ENCODE assay signal across 11 cellular contexts in genomic region chr9:135502168-135502872, GRCh38. TPM values are rescaled to one million over a fixed set of nuclear protein-coding genes. Genes with fewer than 3 reads are reported as not detected.
DNase-seq lines count a peak whose midpoint lies in the region; ATAC-seq, FAIRE-seq and TF ChIP-seq lines count a peak whose summit lies in the region.
"Had no signal": no experiment of that assay in that cellular context is flagged by ENCODE, and none has a peak within 500 bp of the region (broad histone marks: within the 10 kb centered on the region; RNA-seq: fewer than 3 reads in every experiment).

No MANE protein-coding gene starts in this region.

- no peaks in the 10 kb centered on the region for H3K9me2 ChIP-seq in MM.1S (replicated peaks; ENCODE audit: insufficient read depth, low read length)

- no peaks in the 10 kb centered on the region for H3K9me3 Mint-ChIP-seq in CD4-positive, alpha-beta memory T cell
- H3K9me3 Mint-ChIP-seq in central memory CD8-positive, alpha-beta T cell = no peaks in the 10 kb centered on the region
- no peaks in the 10 kb centered on the region for H3K9me3 Mint-ChIP-seq in natural killer cell treated with Interleukin-12 subunit alpha and Interleukin-12 subunit beta and Interleukin-15 and Interleukin-18, amount 100 ng/mL, for 72 hours

- CTCF ChIA-PET in CD4-positive, alpha-beta memory T cell (lab: Charles Lee; ENCODE audit: partially characterized antibody) = no interaction called here

- H3K27me3 Mint-ChIP-seq in CD4-positive, alpha-beta memory T cell = peaks cover 1 to 3% of the 10 kb centered on the region in 2 donors
- peaks cover 9% of the 10 kb centered on the region for H3K27me3 Mint-ChIP-seq in central memory CD8-positive, alpha-beta T cell
- H3K27me3 Mint-ChIP-seq in natural killer cell treated with Interleukin-12 subunit alpha and Interleukin-12 subunit beta and Interleukin-15 and Interleukin-18, amount 100 ng/mL, for 72 hours = no peaks in the 10 kb centered on the region

- peaks cover 33% of the 10 kb centered on the region for H3K79me2 ChIP-seq in MM.1S (ENCODE audit: low read length)

- POLR2A ChIA-PET in CD4-positive, alpha-beta memory T cell (lab: Charles Lee; ENCODE audit: partially characterized antibody) = no interaction called here

- peaks cover 8 to 34% (median 22%) of the 10 kb centered on the region in 4 donors for H3K4me1 Mint-ChIP-seq in CD4-positive, alpha-beta memory T cell
- peaks cover 29% of the 10 kb centered on the region for H3K4me1 Mint-ChIP-seq in central memory CD8-positive, alpha-beta T cell
- peaks cover 6 to 16% of the 10 kb centered on the region in 2 donors for H3K4me1 Mint-ChIP-seq in natural killer cell treated with Interleukin-12 subunit alpha and Interleukin-12 subunit beta and Interleukin-15 and Interleukin-18, amount 100 ng/mL, for 72 hours (ENCODE audit: low read depth in 2 of 2)

- H3K27ac ChIP-seq in CD4-positive, alpha-beta memory T cell (ENCODE audit: low read depth, low read length) = no peak overlapping the region
- no peak overlapping the region for H3K27ac ChIP-seq in MM.1S (ENCODE audit: low read length)

- peak overlapping the region; percentile 97 for H3K4me2 ChIP-seq in MM.1S (ENCODE audit: low read depth, low read length)

- peak overlapping the region; percentile 25 to 94 (median 82) for H3K4me3 Mint-ChIP-seq in CD4-positive, alpha-beta memory T cell
- peak overlapping the region; percentile 91 for H3K4me3 Mint-ChIP-seq in central memory CD8-positive, alpha-beta T cell
- H3K4me3 Mint-ChIP-seq in natural killer cell treated with Interleukin-12 subunit alpha and Interleukin-12 subunit beta and Interleukin-15 and Interleukin-18, amount 100 ng/mL, for 72 hours = peak overlapping the region; percentile 84

- H3K9me3 ChIP-seq in CD4-positive, alpha-beta memory T cell (ENCODE audit: control insufficient read depth in 1 of 2, low read length in 2 of 2) = no peaks in the 10 kb centered on the region
- no peaks in the 10 kb centered on the region for H3K9me3 ChIP-seq in MM.1S (replicated peaks; ENCODE audit: insufficient read depth, low read length)

- peaks cover 18 to 27% of the 10 kb centered on the region in 2 donors for H3K36me3 Mint-ChIP-seq in CD4-positive, alpha-beta memory T cell
- H3K36me3 Mint-ChIP-seq in central memory CD8-positive, alpha-beta T cell (ENCODE audit: insufficient read depth) = peaks cover 18% of the 10 kb centered on the region
- H3K36me3 Mint-ChIP-seq in natural killer cell treated with Interleukin-12 subunit alpha and Interleukin-12 subunit beta and Interleukin-15 and Interleukin-18, amount 100 ng/mL, for 72 hours = no peaks in the 10 kb centered on the region

- H3F3A ChIP-seq in MM.1S (ENCODE audit: insufficient read depth, low read length) = no peaks in the 10 kb centered on the region

- DNase-seq in CD4-positive, alpha-beta memory T cell = no peak
- DNase-seq in MM.1S (no peak), DMS79 (lab: John Stamatoyannopoulos, UW) (no peak), D721Med (ENCODE audit: insufficient read length, low spot score) (no peak), NCI-H2029 (lab: John Stamatoyannopoulos, UW) (no peak)
- no peak for DNase-seq in central memory CD8-positive, alpha-beta T cell (ENCODE audit: low spot score in 2 of 2)
- peak; percentile 49 for DNase-seq in natural killer cell treated with Interleukin-12 subunit alpha and Interleukin-12 subunit beta and Interleukin-15 and Interleukin-18, amount 100 ng/mL, for 72 hours (ENCODE audit: low spot score)
- DNase-seq: NCI-H1694, occipital lobe had no signal

- TF ChIP-seq CTCF in MM.1S (IDR thresholded peaks at IDR 0.05; ENCODE audit: low read length) = no peak
- TF ChIP-seq CTCF in D721Med (IDR thresholded peaks at IDR 0.05; ENCODE audit: insufficient read depth, missing control alignments) = no peak

- no peak overlapping the region for H2AFZ ChIP-seq in MM.1S (ENCODE audit: low read length)

- no peak for ATAC-seq in central memory CD8-positive, alpha-beta T cell (replicated peaks; ENCODE audit: extremely low read depth, poor library complexity, severe bottlenecking)
- ATAC-seq in natural killer cell treated with Interleukin-12 subunit alpha and Interleukin-12 subunit beta and Interleukin-15 and Interleukin-18, amount 100 ng/mL, for 72 hours = no peak
- ATAC-seq in GM21360 (IDR thresholded peaks at IDR 0.05; ENCODE audit: unreplicated experiment) = no peak

- H3K27me3 ChIP-seq in CD4-positive, alpha-beta memory T cell (ENCODE audit: insufficient read depth, low read length) = no peaks in the 10 kb centered on the region
- H3K27me3 ChIP-seq in MM.1S (replicated peaks; ENCODE audit: insufficient read depth, low read length) = peaks cover 22% of the 10 kb centered on the region

- intact Hi-C loops in CD4-positive, alpha-beta memory T cell (cut with micrococcal nuclease) = no loop called here

- 0 out of 2 replicates have a peak overlapping the region, but pooled peaks have one; percentile 89 for H3K9ac ChIP-seq in MM.1S (ENCODE audit: low read length)

- H4K20me1 ChIP-seq in MM.1S (ENCODE audit: insufficient read depth, low read length) = no peaks in the 10 kb centered on the region; the same call in 1 of the 2 replicates

- peak overlapping the region in 1 of 2 donors; percentile 36 for H3K4me3 ChIP-seq in CD4-positive, alpha-beta memory T cell (ENCODE audit: low read length in 2 of 2)
- H3K4me3 ChIP-seq in MM.1S (ENCODE audit: low read length) = peak overlapping the region; percentile 90; the same call in 1 of the 2 replicates

- no peak for FAIRE-seq in D721Med (lab: Jason Lieb, UNC)

- peaks cover 23% of the 10 kb centered on the region for H3K36me3 ChIP-seq in CD4-positive, alpha-beta memory T cell (ENCODE audit: insufficient read depth, low read length)
- H3K36me3 ChIP-seq in MM.1S (replicated peaks; ENCODE audit: insufficient read depth, low read length) = peaks cover 3% of the 10 kb centered on the region; the same call in 1 of the 2 replicates

- peak overlapping the region in 4 of 7 donors; percentile 53 to 74 (median 64) for H3K27ac Mint-ChIP-seq in CD4-positive, alpha-beta memory T cell
- peak overlapping the region; percentile 38 for H3K27ac Mint-ChIP-seq in central memory CD8-positive, alpha-beta T cell (ENCODE audit: low read depth)
- H3K27ac Mint-ChIP-seq in natural killer cell treated with Interleukin-12 subunit alpha and Interleukin-12 subunit beta and Interleukin-15 and Interleukin-18, amount 100 ng/mL, for 72 hours = peak overlapping the region; percentile 50 to 68

- peaks cover 29% of the 10 kb centered on the region for H3K4me1 ChIP-seq in CD4-positive, alpha-beta memory T cell (ENCODE audit: insufficient read depth, low read length)
- H3K4me1 ChIP-seq in MM.1S (ENCODE audit: low read length) = peaks cover 10% of the 10 kb centered on the region

RNA-seq across cellular contexts. Expression of gene MRPS2, which starts 1.8 kb away (rescaled TPM):
- total RNA-seq in CD4-positive, alpha-beta memory T cell = 10 to 100 TPM; 26.2 to 28.2 TPM
- 10 to 100 TPM; 38.3 to 57.2 TPM for polyA plus RNA-seq in CD4-positive, alpha-beta memory T cell
- 10 to 100 TPM; 38.2 to 78.3 TPM for total RNA-seq in natural killer cell treated with Interleukin-12 subunit alpha and Interleukin-12 subunit beta and Interleukin-15 and Interleukin-18, amount 100 ng/mL, for 72 hours

RNA-seq across cellular contexts. Expression of gene LCN1, which starts 18.9 kb away (rescaled TPM):
- not detected for total RNA-seq in CD4-positive, alpha-beta memory T cell
- not detected for polyA plus RNA-seq in CD4-positive, alpha-beta memory T cell
- not detected for total RNA-seq in natural killer cell treated with Interleukin-12 subunit alpha and Interleukin-12 subunit beta and Interleukin-15 and Interleukin-18, amount 100 ng/mL, for 72 hours
- total RNA-seq: glomerular endothelial cell, occipital lobe had no signal

RNA-seq across cellular contexts. Expression of gene PPP1R26, which starts 22.7 kb away (rescaled TPM):
- total RNA-seq in CD4-positive, alpha-beta memory T cell = 1 to 10 TPM; 1.9 TPM
- under 1 TPM in 1 of 2 donors, not detected in 1; 0.54 TPM for polyA plus RNA-seq in CD4-positive, alpha-beta memory T cell
- 1 to 10 TPM; 3.7 to 7.7 TPM for total RNA-seq in natural killer cell treated with Interleukin-12 subunit alpha and Interleukin-12 subunit beta and Interleukin-15 and Interleukin-18, amount 100 ng/mL, for 72 hours

RNA-seq across cellular contexts. Expression of gene OBP2A, which starts 43.6 kb away (rescaled TPM):
- not detected for total RNA-seq in CD4-positive, alpha-beta memory T cell
- polyA plus RNA-seq in CD4-positive, alpha-beta memory T cell = not detected
- total RNA-seq in natural killer cell treated with Interleukin-12 subunit alpha and Interleukin-12 subunit beta and Interleukin-15 and Interleukin-18, amount 100 ng/mL, for 72 hours = not detected
- total RNA-seq: glomerular endothelial cell, occipital lobe had no signal

RNA-seq across cellular contexts. Expression of gene PAEP, which starts 59.2 kb away (rescaled TPM):
- total RNA-seq in CD4-positive, alpha-beta memory T cell = not detected
- polyA plus RNA-seq in CD4-positive, alpha-beta memory T cell = not detected
- not detected for total RNA-seq in natural killer cell treated with Interleukin-12 subunit alpha and Interleukin-12 subunit beta and Interleukin-15 and Interleukin-18, amount 100 ng/mL, for 72 hours
- total RNA-seq: glomerular endothelial cell, occipital lobe had no signal
